In genomic region chr19:49767380-49767779, GRCh38 we compare ENCODE assay signal across 8 cellular contexts.
DNase-seq lines count a peak whose midpoint lies in the region; ATAC-seq and TF ChIP-seq lines count a peak whose summit lies in the region.

No MANE protein-coding gene starts in this region.

- DNase-seq in RWPE2 (ENCODE audit: low spot score): no peak
- no peak for DNase-seq in fibroblast of mammary gland (ENCODE audit: low read depth)
- DNase-seq in activated effector memory CD4-positive, alpha-beta T cell treated with anti-CD3 and anti-CD28 coated beads, Interleukin-2, amount 50 U/mL, for 16 hours: no peak
- no peak for DNase-seq in SHP77 treated with DMSO at 0.1 percent for 48 hours (lab: John Stamatoyannopoulos, UW)

- H3K4me3 ChIP-seq in GM08714 (ENCODE audit: low read length): peak overlapping the region; percentile 76
- H3K4me3 ChIP-seq in RWPE2 (ENCODE audit: severe bottlenecking): peak overlapping the region; percentile 63
- H3K4me3 ChIP-seq in fibroblast of mammary gland (ENCODE audit: control insufficient read depth, low read depth, low read length): peak overlapping the region; percentile 79
- H3K4me3 ChIP-seq in rectal smooth muscle tissue (ENCODE audit: low read length): peak overlapping the region; percentile 71

- H3K9ac ChIP-seq in rectal smooth muscle tissue (ENCODE audit: low read length): peak overlapping the region; percentile 61

- peaks cover 4% of the 10 kb centered on the region; the same call in 1 of the 2 replicates for H3K36me3 ChIP-seq in RWPE2 (ENCODE audit: low read depth)
- no peaks in the 10 kb centered on the region for H3K36me3 ChIP-seq in rectal smooth muscle tissue (ENCODE audit: control insufficient read depth, insufficient read depth, low read length)

- H3K4me1 ChIP-seq in RWPE2 (ENCODE audit: insufficient read depth, poor library complexity, severe bottlenecking) (peaks cover 11% of the 10 kb centered on the region), rectal smooth muscle tissue (ENCODE audit: control insufficient read depth, insufficient read depth, low read length) (peaks cover 10% of the 10 kb centered on the region)

- no peaks in the 10 kb centered on the region for H3K27me3 ChIP-seq in RWPE2 (ENCODE audit: insufficient read depth, poor library complexity, severe bottlenecking)
- H3K27me3 ChIP-seq in rectal smooth muscle tissue (ENCODE audit: control insufficient read depth, insufficient read depth, low read length): no peaks in the 10 kb centered on the region

- no peaks in the 10 kb centered on the region for H3K9me3 ChIP-seq in RWPE2 (ENCODE audit: severe bottlenecking)

- TF ChIP-seq CTCF in RWPE2 (IDR thresholded peaks at IDR 0.05; ENCODE audit: poor library complexity, severe bottlenecking): no peak
- no peak for TF ChIP-seq CTCF in fibroblast of mammary gland (conservative IDR thresholded peaks at IDR 0.05; ENCODE audit: control insufficient read depth, insufficient read depth, low read depth, low read length)

- H3K27ac ChIP-seq in RWPE2 (ENCODE audit: poor library complexity, severe bottlenecking) (peak overlapping the region; percentile 45), rectal smooth muscle tissue (ENCODE audit: low read depth, low read length) (peak overlapping the region; percentile 80)

- ATAC-seq in RWPE2 (ENCODE audit: low read depth) (no peak), HG03135 (IDR thresholded peaks at IDR 0.05; ENCODE audit: unreplicated experiment) (no peak), GM18870 (IDR thresholded peaks at IDR 0.05; ENCODE audit: unreplicated experiment) (no peak)
